In the genomic region with DNA sequence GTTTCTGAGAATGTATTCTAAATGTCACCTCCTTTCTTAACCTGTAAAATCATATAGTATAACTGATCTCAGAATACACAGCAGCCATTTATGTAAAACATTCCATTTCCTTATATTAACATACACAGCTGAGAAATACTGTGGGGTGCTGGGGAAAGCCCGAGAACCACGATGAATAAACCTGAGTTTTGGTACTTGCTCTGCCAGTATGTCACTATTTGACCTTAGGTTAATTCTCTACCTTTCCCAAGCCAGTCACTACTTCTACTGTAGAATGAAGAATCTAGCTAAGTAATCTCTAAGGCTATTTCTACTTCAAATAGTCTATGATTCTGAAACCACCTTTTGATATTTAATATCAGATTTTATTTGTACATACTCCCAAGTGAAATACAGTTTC, we compare ENCODE assay signal across 12 cellular contexts.
DNase-seq lines count a peak whose midpoint lies in the region; ATAC-seq and TF ChIP-seq lines count a peak whose summit lies in the region.
"Had no signal": no experiment of that assay in that cellular context is flagged by ENCODE, and none has a peak within 500 bp of the region (broad histone marks: within the 10 kb centered on the region; RNA-seq: fewer than 3 reads in every experiment).

No MANE protein-coding gene starts in this region.

- peaks cover 8% of the 10 kb centered on the region for H3K4me1 Mint-ChIP-seq in activated naive CD4-positive, alpha-beta T cell treated with anti-CD3 and anti-CD28 coated beads, Interleukin-2, amount 10 ng/mL, durations not matched to agents 7 days and 5 days
- H3K4me1 Mint-ChIP-seq in activated T-helper 1 cell treated with anti-CD3 and anti-CD28 coated beads, Interleukin-12 subunit alpha, Interleukin-12 subunit beta, Interleukin-2, Interleukin-4 antibody, amounts not matched to agents 30 ng/mL and 10 ng/mL and 1 ng/mL, durations not matched to agents 14 hours and 24 hours and 36 hours (ENCODE audit: low read depth) = peaks cover 63% of the 10 kb centered on the region
- no peaks in the 10 kb centered on the region for H3K4me1 Mint-ChIP-seq in endodermal cell

- 94% methylated on average over 2 of the region's 2 CpGs for WGBS in endodermal cell (ENCODE audit: insufficient coverage in 1 of 2, insufficient read length in 1 of 2), 2 experiments

- no peaks in the 10 kb centered on the region for H3K27me3 Mint-ChIP-seq in activated naive CD4-positive, alpha-beta T cell treated with anti-CD3 and anti-CD28 coated beads, Interleukin-2, amount 10 ng/mL, durations not matched to agents 7 days and 5 days
- H3K27me3 Mint-ChIP-seq in activated T-helper 1 cell treated with anti-CD3 and anti-CD28 coated beads, Interleukin-12 subunit alpha, Interleukin-12 subunit beta, Interleukin-2, Interleukin-4 antibody, amounts not matched to agents 30 ng/mL and 10 ng/mL and 1 ng/mL, durations not matched to agents 14 hours and 24 hours and 36 hours (ENCODE audit: insufficient read depth) = no peaks in the 10 kb centered on the region
- peaks cover 41% of the 10 kb centered on the region for H3K27me3 Mint-ChIP-seq in endodermal cell (ENCODE audit: insufficient read depth)

- peaks cover 4% of the 10 kb centered on the region for H3K9me3 Mint-ChIP-seq in activated naive CD4-positive, alpha-beta T cell treated with anti-CD3 and anti-CD28 coated beads, Interleukin-2, amount 10 ng/mL, durations not matched to agents 7 days and 5 days
- H3K9me3 Mint-ChIP-seq in activated T-helper 1 cell treated with anti-CD3 and anti-CD28 coated beads, Interleukin-12 subunit alpha, Interleukin-12 subunit beta, Interleukin-2, Interleukin-4 antibody, amounts not matched to agents 30 ng/mL and 10 ng/mL and 1 ng/mL, durations not matched to agents 14 hours and 24 hours and 36 hours = peaks cover 7% of the 10 kb centered on the region
- no peaks in the 10 kb centered on the region for H3K9me3 Mint-ChIP-seq in endodermal cell

- peaks cover 82% of the 10 kb centered on the region for H3K27me3 ChIP-seq in endodermal cell (ENCODE audit: control insufficient read depth, insufficient read depth, low read length, poor library complexity, severe bottlenecking)
- H3K27me3 ChIP-seq: ovary had no signal

- H3K27ac ChIP-seq in endodermal cell (ENCODE audit: low read depth, low read length) = no peak overlapping the region
- H3K27ac ChIP-seq: thoracic aorta had no signal

- TF ChIP-seq CTCF in endodermal cell (conservative IDR thresholded peaks at IDR 0.05) = no peak

- no peak overlapping the region for H3K27ac Mint-ChIP-seq in activated naive CD4-positive, alpha-beta T cell treated with anti-CD3 and anti-CD28 coated beads, Interleukin-2, amount 10 ng/mL, durations not matched to agents 7 days and 5 days
- peak overlapping the region; percentile 69 for H3K27ac Mint-ChIP-seq in activated T-helper 1 cell treated with anti-CD3 and anti-CD28 coated beads, Interleukin-12 subunit alpha, Interleukin-12 subunit beta, Interleukin-2, Interleukin-4 antibody, amounts not matched to agents 30 ng/mL and 10 ng/mL and 1 ng/mL, durations not matched to agents 14 hours and 24 hours and 36 hours
- H3K27ac Mint-ChIP-seq in endodermal cell = no peak overlapping the region

- H3K4me3 Mint-ChIP-seq in activated naive CD4-positive, alpha-beta T cell treated with anti-CD3 and anti-CD28 coated beads, Interleukin-2, amount 10 ng/mL, durations not matched to agents 7 days and 5 days = no peak overlapping the region
- H3K4me3 Mint-ChIP-seq in activated T-helper 1 cell treated with anti-CD3 and anti-CD28 coated beads, Interleukin-12 subunit alpha, Interleukin-12 subunit beta, Interleukin-2, Interleukin-4 antibody, amounts not matched to agents 30 ng/mL and 10 ng/mL and 1 ng/mL, durations not matched to agents 14 hours and 24 hours and 36 hours = peak overlapping the region; percentile 19
- H3K4me3 Mint-ChIP-seq in endodermal cell = no peak overlapping the region

- no peaks in the 10 kb centered on the region for H3K36me3 ChIP-seq in endodermal cell (ENCODE audit: control insufficient read depth, insufficient read depth, low read length)
- H3K36me3 ChIP-seq: ovary had no signal

- peak; percentile 36 for DNase-seq in activated naive CD4-positive, alpha-beta T cell treated with Interleukin-2 at 50 U/mL for 16 hours
- no peak for DNase-seq in activated naive CD4-positive, alpha-beta T cell treated with anti-CD3 and anti-CD28 coated beads, Interleukin-2, amount 10 ng/mL, durations not matched to agents 7 days and 5 days
- DNase-seq in activated T-helper 1 cell treated with anti-CD3 and anti-CD28 coated beads, Interleukin-12 subunit alpha, Interleukin-12 subunit beta, Interleukin-2, Interleukin-4 antibody, amounts not matched to agents 30 ng/mL and 10 ng/mL and 1 ng/mL, durations not matched to agents 14 hours and 24 hours and 36 hours (ENCODE audit: low spot score) = no peak
- no peak for DNase-seq in amniotic stem cell (lab: John Stamatoyannopoulos, UW)
- no peak for DNase-seq in hepatic stellate cell (ENCODE audit: low spot score)
- no peak for DNase-seq in NCI-H2227 treated with DMSO at 0.1 percent for 48 hours (lab: John Stamatoyannopoulos, UW)
- DNase-seq in endodermal cell = no peak
- DNase-seq: cerebellar nuclear complex, NCI-H1694, ovary had no signal

- intact Hi-C loops in activated T-helper 1 cell treated with anti-CD3 and anti-CD28 coated beads, Interleukin-12 subunit alpha, Interleukin-12 subunit beta, Interleukin-2, Interleukin-4 antibody, amounts not matched to agents 30 ng/mL and 10 ng/mL and 1 ng/mL, durations not matched to agents 14 hours and 24 hours and 36 hours (cut with micrococcal nuclease) = loop anchor here (1.0 to 5.0 kb wide), 4 partner anchors 8 to 1584 kb away; no protein-coding TSS in a partner anchor

- no peaks in the 10 kb centered on the region for H3K9me3 ChIP-seq in endodermal cell (ENCODE audit: control insufficient read depth, low read length)
- H3K9me3 ChIP-seq: ovary, thoracic aorta had no signal

- H3K9ac ChIP-seq in endodermal cell (ENCODE audit: extremely low read depth, low read length, poor library complexity, severe bottlenecking) = no peak overlapping the region

- ATAC-seq in HG02763 (IDR thresholded peaks at IDR 0.05; ENCODE audit: unreplicated experiment) = peak; percentile 32

- peaks cover 39% of the 10 kb centered on the region for H3K36me3 Mint-ChIP-seq in activated naive CD4-positive, alpha-beta T cell treated with anti-CD3 and anti-CD28 coated beads, Interleukin-2, amount 10 ng/mL, durations not matched to agents 7 days and 5 days
- peaks cover 67% of the 10 kb centered on the region for H3K36me3 Mint-ChIP-seq in activated T-helper 1 cell treated with anti-CD3 and anti-CD28 coated beads, Interleukin-12 subunit alpha, Interleukin-12 subunit beta, Interleukin-2, Interleukin-4 antibody, amounts not matched to agents 30 ng/mL and 10 ng/mL and 1 ng/mL, durations not matched to agents 14 hours and 24 hours and 36 hours (ENCODE audit: low read depth)
- H3K36me3 Mint-ChIP-seq in endodermal cell (ENCODE audit: low read depth) = no peaks in the 10 kb centered on the region

- H3K4me3 ChIP-seq in endodermal cell (ENCODE audit: low read length) = no peak overlapping the region
- H3K4me3 ChIP-seq: ovary, thoracic aorta had no signal

- H3K4me1 ChIP-seq in endodermal cell (ENCODE audit: control insufficient read depth, insufficient read depth, low read length) = no peaks in the 10 kb centered on the region

- CTCF ChIA-PET in activated naive CD4-positive, alpha-beta T cell treated with anti-CD3 and anti-CD28 coated beads, Interleukin-2, amount 10 ng/mL, durations not matched to agents 7 days and 5 days (lab: Charles Lee) = no interaction called here
